In genomic region chr9:36866840-36867239, GRCh38 we compare ENCODE assay signal across 16 cellular contexts.
DNase-seq lines count a peak whose midpoint lies in the region; ATAC-seq and TF ChIP-seq lines count a peak whose summit lies in the region.
"Had no signal": no experiment of that assay in that cellular context is flagged by ENCODE, and none has a peak within 500 bp of the region (broad histone marks: within the 10 kb centered on the region; RNA-seq: fewer than 3 reads in every experiment).

No MANE protein-coding gene starts in this region.

- H3K36me3 Mint-ChIP-seq in H9 (ENCODE audit: insufficient read depth in 1 of 3, low read depth in 3 of 3): no peaks in the 10 kb centered on the region
- H3K36me3 Mint-ChIP-seq in activated CD8-positive, alpha-beta T cell treated with anti-CD3 and anti-CD28 coated beads, Interleukin-2, amount 10 ng/mL, durations not matched to agents 7 days and 5 days (ENCODE audit: low read depth): no peaks in the 10 kb centered on the region
- H3K36me3 Mint-ChIP-seq: activated naive CD8-positive, alpha-beta T cell treated with anti-CD3 and anti-CD28 coated beads for 36 hours had no signal

- no peak overlapping the region for H2BK15ac ChIP-seq in H9 (ENCODE audit: low read depth, low read length)
- no peak overlapping the region for H2BK15ac ChIP-seq in mesendoderm (replicated peaks; ENCODE audit: low read depth)

- no peak overlapping the region for H4K5ac ChIP-seq in H9 (ENCODE audit: insufficient read length, low read depth, low read length)
- H4K5ac ChIP-seq in mesendoderm (ENCODE audit: low read length): no peak overlapping the region

- H3K36me3 ChIP-seq in BE2C: no peaks in the 10 kb centered on the region; the same call in none of the 2 replicates
- no peaks in the 10 kb centered on the region for H3K36me3 ChIP-seq in mesendoderm (ENCODE audit: control insufficient read depth, insufficient read depth, low read length)
- H3K36me3 ChIP-seq: heart right ventricle, tibial nerve had no signal

- no peak overlapping the region for H3K27ac ChIP-seq in H9 (ENCODE audit: insufficient read length, low read depth, low read length)
- no peak overlapping the region for H3K27ac ChIP-seq in mesendoderm (ENCODE audit: low read depth, low read length)
- H3K27ac ChIP-seq: BLaER1, heart right ventricle, tibial nerve had no signal

- H3K79me2 ChIP-seq in H9 (ENCODE audit: insufficient read depth, low read length): no peaks in the 10 kb centered on the region
- H3K79me2 ChIP-seq in mesendoderm (ENCODE audit: control insufficient read depth, insufficient read depth, low read length): no peaks in the 10 kb centered on the region

- H3K4me3 ChIP-seq in BE2C (ENCODE audit: low read depth, low read length) (no peak overlapping the region), mesendoderm (ENCODE audit: low read length) (no peak overlapping the region)
- H3K4me3 ChIP-seq: BLaER1, heart right ventricle, tibial nerve had no signal

- H2BK20ac ChIP-seq in H9 (ENCODE audit: low read depth, low read length, poor library complexity, severe bottlenecking): no peak overlapping the region

- no peaks in the 10 kb centered on the region for H4K20me1 ChIP-seq in H9 (ENCODE audit: control insufficient read depth, insufficient read depth, insufficient read length)

- no peak overlapping the region for H2AFZ ChIP-seq in H9 (ENCODE audit: low read length)

- H3K23ac ChIP-seq in H9 (ENCODE audit: insufficient read length, low read depth, low read length) (no peak overlapping the region), mesendoderm (ENCODE audit: low read length) (no peak overlapping the region)

- H3K4ac ChIP-seq in H9 (ENCODE audit: low read depth, low read length) (no peak overlapping the region), mesendoderm (ENCODE audit: low read depth, low read length) (no peak overlapping the region)

- CTCF ChIA-PET in activated CD8-positive, alpha-beta T cell treated with anti-CD3 and anti-CD28 coated beads, Interleukin-2, amount 10 ng/mL, durations not matched to agents 7 days and 5 days (lab: Charles Lee): no interaction called here

- H3K18ac ChIP-seq in H9 (ENCODE audit: insufficient read length, low read depth, low read length) (no peak overlapping the region), mesendoderm (ENCODE audit: low read length) (no peak overlapping the region)

- H2AK5ac ChIP-seq in H9 (ENCODE audit: insufficient read length, low read length) (no peak overlapping the region), mesendoderm (ENCODE audit: low read length) (no peak overlapping the region)

- H3K27me3 ChIP-seq in BE2C (no peaks in the 10 kb centered on the region), H9 (ENCODE audit: insufficient read depth, low read length) (no peaks in the 10 kb centered on the region), mesendoderm (ENCODE audit: insufficient read depth, low read length, poor library complexity) (no peaks in the 10 kb centered on the region)
- H3K27me3 ChIP-seq: BLaER1 had no signal

- H3K9ac ChIP-seq in H9 (ENCODE audit: extremely low read depth, insufficient read length, low read length): no peak overlapping the region
- no peak overlapping the region for H3K9ac ChIP-seq in mesendoderm (ENCODE audit: low read length)
- H3K9ac ChIP-seq: BLaER1 had no signal

- TF ChIP-seq CTCF in BE2C (IDR thresholded peaks at IDR 0.05; ENCODE audit: low read depth, low read length): peak; percentile 30
- peak; percentile 56 for TF ChIP-seq CTCF in H9 (conservative IDR thresholded peaks at IDR 0.05)

- DNase-seq in BE2C: no peak
- DNase-seq in H9: no peak
- DNase-seq in mesendoderm: peak; percentile 39
- no peak for DNase-seq in SIG-M5 treated with dmso at 0.1 percent for 504 hours (lab: John Stamatoyannopoulos, UW; ENCODE audit: unreplicated experiment)
- no peak for DNase-seq in activated CD8-positive, alpha-beta T cell treated with anti-CD3 and anti-CD28 coated beads, Interleukin-2, amount 10 ng/mL, durations not matched to agents 7 days and 5 days
- DNase-seq in ACHN: no peak
- DNase-seq: activated naive CD8-positive, alpha-beta T cell treated with anti-CD3 and anti-CD28 coated beads for 36 hours; cerebellar nuclear complex; heart right ventricle; NCI-H2107; stimulated activated CD4-positive, alpha-beta T cell treated with anti-CD3 and anti-CD28 coated beads, Interleukin-1b, Interleukin-23, amount 100 ng/mL, for 48 hours; stimulated activated CD8-positive, alpha-beta memory T cell treated with anti-CD3 and anti-CD28 coated beads, Interleukin-4, amount 100 ng/mL, for 48 hours had no signal

- no peak overlapping the region for H3T11ph ChIP-seq in H9 (ENCODE audit: low read length)

- H3K56ac ChIP-seq in H9 (ENCODE audit: insufficient read length, low read depth, low read length) (no peak overlapping the region), mesendoderm (ENCODE audit: low read length) (no peak overlapping the region)

- H3K9me3 ChIP-seq in BE2C: no peaks in the 10 kb centered on the region
- H3K9me3 ChIP-seq in H9 (ENCODE audit: control insufficient read depth, low read depth, low read length): no peaks in the 10 kb centered on the region
- H3K9me3 ChIP-seq: BLaER1, heart right ventricle, tibial nerve had no signal

- ATAC-seq in SK-N-SH treated with all-trans-retinoic acid at 6 μM for 48 hours: peak; percentile 47; the same call in 2 of the 3 replicates
- ATAC-seq in activated CD8-positive, alpha-beta T cell treated with anti-CD3 and anti-CD28 coated beads, Interleukin-2, amount 10 ng/mL, durations not matched to agents 7 days and 5 days: no peak
- no peak for ATAC-seq in HG03095 (IDR thresholded peaks at IDR 0.05; ENCODE audit: unreplicated experiment)
- ATAC-seq: heart right ventricle had no signal

- H3K27me3 Mint-ChIP-seq in H9 (ENCODE audit: low read depth): peaks cover 66% of the 10 kb centered on the region
- H3K27me3 Mint-ChIP-seq in activated CD8-positive, alpha-beta T cell treated with anti-CD3 and anti-CD28 coated beads, Interleukin-2, amount 10 ng/mL, durations not matched to agents 7 days and 5 days (ENCODE audit: low read depth): peaks cover 7% of the 10 kb centered on the region

- H3K4me1 Mint-ChIP-seq in H9: peaks cover 16 to 40% of the 10 kb centered on the region in 2 experiments
- no peaks in the 10 kb centered on the region for H3K4me1 Mint-ChIP-seq in activated CD8-positive, alpha-beta T cell treated with anti-CD3 and anti-CD28 coated beads, Interleukin-2, amount 10 ng/mL, durations not matched to agents 7 days and 5 days (ENCODE audit: low read depth)
- H3K4me1 Mint-ChIP-seq: activated naive CD8-positive, alpha-beta T cell treated with anti-CD3 and anti-CD28 coated beads for 36 hours had no signal

- H3K4me2 ChIP-seq in H9 (ENCODE audit: insufficient read depth, insufficient read length, low read length) (no peak overlapping the region), mesendoderm (ENCODE audit: low read length) (no peak overlapping the region)
- H3K4me2 ChIP-seq: BLaER1 had no signal

- H3K4me3 Mint-ChIP-seq in H9: no peak overlapping the region
- H3K4me3 Mint-ChIP-seq in activated CD8-positive, alpha-beta T cell treated with anti-CD3 and anti-CD28 coated beads, Interleukin-2, amount 10 ng/mL, durations not matched to agents 7 days and 5 days: no peak overlapping the region
- H3K4me3 Mint-ChIP-seq: activated naive CD8-positive, alpha-beta T cell treated with anti-CD3 and anti-CD28 coated beads for 36 hours had no signal

- H2BK12ac ChIP-seq in H9 (ENCODE audit: insufficient read length, low read depth, low read length): no peak overlapping the region

- no CpG with 5 or more reads among the region's 7 CpGs for WGBS in H9 (ENCODE audit: extremely low coverage, insufficient read length, low lambda C conversion rate)
- no CpG with 5 or more reads among the region's 7 CpGs for WGBS in mesendoderm (ENCODE audit: extremely low coverage, insufficient coverage, low lambda C conversion rate)

- no peak overlapping the region for H4K91ac ChIP-seq in H9 (ENCODE audit: insufficient read length, low read depth, low read length)

- H4K8ac ChIP-seq in H9 (replicated peaks; ENCODE audit: insufficient read length, low read depth, low read length) (no peak overlapping the region), mesendoderm (ENCODE audit: low read depth, low read length) (no peak overlapping the region)

- H2BK5ac ChIP-seq in H9 (ENCODE audit: insufficient read length, low read length): no peak overlapping the region
- H2BK5ac ChIP-seq in mesendoderm (ENCODE audit: low read length): no peak overlapping the region

- no peaks in the 10 kb centered on the region for H3K4me1 ChIP-seq in BE2C
- H3K4me1 ChIP-seq in H9 (ENCODE audit: insufficient read depth, low read length): 0 out of 2 replicates have a peak, but pooled peaks cover 2% of the 10 kb centered on the region
- H3K4me1 ChIP-seq in mesendoderm (ENCODE audit: control insufficient read depth, low read depth, low read length): no peaks in the 10 kb centered on the region
- H3K4me1 ChIP-seq: heart right ventricle had no signal

- no peaks in the 10 kb centered on the region for H3K79me1 ChIP-seq in H9 (ENCODE audit: insufficient read depth, low read depth, low read length, poor library complexity, severe bottlenecking)
- H3K79me1 ChIP-seq in mesendoderm (ENCODE audit: low read length): no peaks in the 10 kb centered on the region

- no peak overlapping the region for H3K14ac ChIP-seq in H9 (ENCODE audit: insufficient read depth, low read length)

- no peaks in the 10 kb centered on the region; a peak in 1 of 5 replicates for H3K9me3 Mint-ChIP-seq in H9
- no peaks in the 10 kb centered on the region for H3K9me3 Mint-ChIP-seq in activated CD8-positive, alpha-beta T cell treated with anti-CD3 and anti-CD28 coated beads, Interleukin-2, amount 10 ng/mL, durations not matched to agents 7 days and 5 days (ENCODE audit: insufficient read depth)
- H3K9me3 Mint-ChIP-seq: activated naive CD8-positive, alpha-beta T cell treated with anti-CD3 and anti-CD28 coated beads for 36 hours had no signal

- POLR2A ChIA-PET in activated CD8-positive, alpha-beta T cell treated with anti-CD3 and anti-CD28 coated beads, Interleukin-2, amount 10 ng/mL, durations not matched to agents 7 days and 5 days (lab: Charles Lee): no interaction called here

- H3K23me2 ChIP-seq in H9 (ENCODE audit: insufficient read length, low read depth, low read length, poor library complexity, severe bottlenecking): no peaks in the 10 kb centered on the region

- in situ Hi-C loops in ACHN (cut with HindIII; ENCODE audit: low pct_ligation_motif_present, low pct_unique_long_range_greater_than_20kb, low sequenced_read_pairs): no loop called here

- no peak overlapping the region for H3K27ac Mint-ChIP-seq in H9
- no peak overlapping the region for H3K27ac Mint-ChIP-seq in activated CD8-positive, alpha-beta T cell treated with anti-CD3 and anti-CD28 coated beads, Interleukin-2, amount 10 ng/mL, durations not matched to agents 7 days and 5 days
- H3K27ac Mint-ChIP-seq: activated naive CD8-positive, alpha-beta T cell treated with anti-CD3 and anti-CD28 coated beads for 36 hours had no signal

- H2BK120ac ChIP-seq in H9 (ENCODE audit: low read depth, low read length, poor library complexity, severe bottlenecking) (no peak overlapping the region), mesendoderm (ENCODE audit: low read depth, low read length) (no peak overlapping the region)

TF ChIP-seq in SK-N-SH treated with all-trans-retinoic acid at 6 μM for 48 hours, 23 proteins besides CTCF, POLR2A, EP300 and RAD21 (continues in another document):
- TF ChIP-seq OSR1 (CRISPR knock-in tag; IDR thresholded peaks at IDR 0.05): no peak
- no peak for TF ChIP-seq TOX (CRISPR knock-in tag; IDR thresholded peaks at IDR 0.05; ENCODE audit: borderline replicate concordance)
- no peak for TF ChIP-seq ZNF8 (CRISPR knock-in tag; IDR thresholded peaks at IDR 0.05)
